ENCODE assay signal across 1 cellular context in the genomic region with DNA sequence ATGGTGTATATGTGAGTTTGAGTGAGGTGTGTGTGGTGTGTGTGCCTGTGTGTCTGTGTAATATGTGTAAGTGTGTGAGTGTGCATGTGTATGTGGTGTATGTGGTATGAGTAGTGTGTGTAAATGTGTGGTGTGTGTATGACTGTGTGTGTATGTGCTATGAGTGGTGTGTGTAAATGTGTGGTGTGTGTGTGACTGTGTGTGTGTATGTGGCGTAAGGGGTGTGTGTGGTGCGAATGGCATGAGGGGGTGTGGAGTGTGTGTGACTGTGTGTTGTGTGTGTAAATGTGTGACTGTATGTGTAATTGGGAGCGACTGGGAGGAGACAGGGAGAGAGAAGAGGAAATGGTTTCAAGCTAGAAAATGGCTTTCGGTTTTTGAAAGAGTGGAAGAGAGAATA.
TF ChIP-seq lines count a peak whose summit lies in the region.

No MANE protein-coding gene starts in this region.

TF ChIP-seq in WTC11, 78 proteins besides CTCF, POLR2A, EP300 and RAD21 (continued from another document):
- TF ChIP-seq, protein P1, sequence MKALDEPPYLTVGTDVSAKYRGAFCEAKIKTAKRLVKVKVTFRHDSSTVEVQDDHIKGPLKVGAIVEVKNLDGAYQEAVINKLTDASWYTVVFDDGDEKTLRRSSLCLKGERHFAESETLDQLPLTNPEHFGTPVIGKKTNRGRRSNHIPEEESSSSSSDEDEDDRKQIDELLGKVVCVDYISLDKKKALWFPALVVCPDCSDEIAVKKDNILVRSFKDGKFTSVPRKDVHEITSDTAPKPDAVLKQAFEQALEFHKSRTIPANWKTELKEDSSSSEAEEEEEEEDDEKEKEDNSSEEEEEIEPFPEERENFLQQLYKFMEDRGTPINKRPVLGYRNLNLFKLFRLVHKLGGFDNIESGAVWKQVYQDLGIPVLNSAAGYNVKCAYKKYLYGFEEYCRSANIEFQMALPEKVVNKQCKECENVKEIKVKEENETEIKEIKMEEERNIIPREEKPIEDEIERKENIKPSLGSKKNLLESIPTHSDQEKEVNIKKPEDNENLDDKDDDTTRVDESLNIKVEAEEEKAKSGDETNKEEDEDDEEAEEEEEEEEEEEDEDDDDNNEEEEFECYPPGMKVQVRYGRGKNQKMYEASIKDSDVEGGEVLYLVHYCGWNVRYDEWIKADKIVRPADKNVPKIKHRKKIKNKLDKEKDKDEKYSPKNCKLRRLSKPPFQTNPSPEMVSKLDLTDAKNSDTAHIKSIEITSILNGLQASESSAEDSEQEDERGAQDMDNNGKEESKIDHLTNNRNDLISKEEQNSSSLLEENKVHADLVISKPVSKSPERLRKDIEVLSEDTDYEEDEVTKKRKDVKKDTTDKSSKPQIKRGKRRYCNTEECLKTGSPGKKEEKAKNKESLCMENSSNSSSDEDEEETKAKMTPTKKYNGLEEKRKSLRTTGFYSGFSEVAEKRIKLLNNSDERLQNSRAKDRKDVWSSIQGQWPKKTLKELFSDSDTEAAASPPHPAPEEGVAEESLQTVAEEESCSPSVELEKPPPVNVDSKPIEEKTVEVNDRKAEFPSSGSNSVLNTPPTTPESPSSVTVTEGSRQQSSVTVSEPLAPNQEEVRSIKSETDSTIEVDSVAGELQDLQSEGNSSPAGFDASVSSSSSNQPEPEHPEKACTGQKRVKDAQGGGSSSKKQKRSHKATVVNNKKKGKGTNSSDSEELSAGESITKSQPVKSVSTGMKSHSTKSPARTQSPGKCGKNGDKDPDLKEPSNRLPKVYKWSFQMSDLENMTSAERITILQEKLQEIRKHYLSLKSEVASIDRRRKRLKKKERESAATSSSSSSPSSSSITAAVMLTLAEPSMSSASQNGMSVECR (CRISPR knock-in tag; IDR thresholded peaks at IDR 0.05; ENCODE audit: borderline replicate concordance), result no peak
- TF ChIP-seq EMX1 (CRISPR knock-in tag; IDR thresholded peaks at IDR 0.05) (no peak), SMAD3 (CRISPR knock-in tag; IDR thresholded peaks at IDR 0.05; ENCODE audit: borderline replicate concordance) (no peak)
- TF ChIP-seq, protein P2, sequence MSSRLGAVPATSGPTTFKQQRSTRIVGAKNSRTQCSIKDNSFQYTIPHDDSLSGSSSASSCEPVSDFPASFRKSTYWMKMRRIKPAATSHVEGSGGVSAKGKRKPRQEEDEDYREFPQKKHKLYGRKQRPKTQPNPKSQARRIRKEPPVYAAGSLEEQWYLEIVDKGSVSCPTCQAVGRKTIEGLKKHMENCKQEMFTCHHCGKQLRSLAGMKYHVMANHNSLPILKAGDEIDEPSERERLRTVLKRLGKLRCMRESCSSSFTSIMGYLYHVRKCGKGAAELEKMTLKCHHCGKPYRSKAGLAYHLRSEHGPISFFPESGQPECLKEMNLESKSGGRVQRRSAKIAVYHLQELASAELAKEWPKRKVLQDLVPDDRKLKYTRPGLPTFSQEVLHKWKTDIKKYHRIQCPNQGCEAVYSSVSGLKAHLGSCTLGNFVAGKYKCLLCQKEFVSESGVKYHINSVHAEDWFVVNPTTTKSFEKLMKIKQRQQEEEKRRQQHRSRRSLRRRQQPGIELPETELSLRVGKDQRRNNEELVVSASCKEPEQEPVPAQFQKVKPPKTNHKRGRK (CRISPR knock-in tag; IDR thresholded peaks at IDR 0.05; ENCODE audit: borderline replicate concordance), result no peak
